ENCODE assay signal across 8 cellular contexts in genomic region chrX:111100191-111100590, GRCh38. TPM values are rescaled to one million over a fixed set of nuclear protein-coding genes. Genes with fewer than 3 reads are reported as not detected.
A peak's percentile ranks its signal among the peaks of the same experiment; 100 is the strongest.
DNase-seq lines count a peak whose midpoint lies in the region; ATAC-seq and TF ChIP-seq lines count a peak whose summit lies in the region.

No MANE protein-coding gene starts in this region.

- peaks cover 0 to 17% (median 7%) of the 10 kb centered on the region in 4 donors for H3K4me1 ChIP-seq in esophagus muscularis mucosa

- 37% methylated on average over 5 of the region's 5 CpGs for WGBS in esophagus muscularis mucosa

- H3K4me3 Mint-ChIP-seq in T-helper 17 cell: no peak overlapping the region
- no peak overlapping the region for H3K4me3 Mint-ChIP-seq in progenitor cell of endocrine pancreas (ENCODE audit: low read depth)

- H3K36me3 ChIP-seq in esophagus muscularis mucosa (no peaks in the 10 kb centered on the region), MG63 (no peaks in the 10 kb centered on the region)

- no peak for TF ChIP-seq EP300 in esophagus muscularis mucosa (IDR thresholded peaks at IDR 0.05)

- no peak overlapping the region for H3K27ac Mint-ChIP-seq in T-helper 17 cell
- no peak overlapping the region for H3K27ac Mint-ChIP-seq in progenitor cell of endocrine pancreas

- TF ChIP-seq POLR2A in esophagus muscularis mucosa (IDR thresholded peaks at IDR 0.05; ENCODE audit: low read depth): no peak

- H3K27me3 Mint-ChIP-seq in T-helper 17 cell (no peaks in the 10 kb centered on the region), progenitor cell of endocrine pancreas (peaks cover 16% of the 10 kb centered on the region)

- H3K9me3 Mint-ChIP-seq in progenitor cell of endocrine pancreas (ENCODE audit: low read depth): no peaks in the 10 kb centered on the region

- H3K27ac ChIP-seq in esophagus muscularis mucosa (replicated peaks in 1 of 4): no peak overlapping the region

- no peaks in the 10 kb centered on the region for H3K36me3 Mint-ChIP-seq in T-helper 17 cell (ENCODE audit: low read depth)
- H3K36me3 Mint-ChIP-seq in progenitor cell of endocrine pancreas (ENCODE audit: insufficient read depth): no peaks in the 10 kb centered on the region

- peak in 2 of 3 experiments; percentile 18 to 28 for TF ChIP-seq CTCF in esophagus muscularis mucosa (IDR thresholded peaks at IDR 0.05)
- peak; percentile 72 for TF ChIP-seq CTCF in progenitor cell of endocrine pancreas (IDR thresholded peaks at IDR 0.05; ENCODE audit: unreplicated experiment)

- H3K4me1 Mint-ChIP-seq in T-helper 17 cell: peaks cover 14% of the 10 kb centered on the region
- peaks cover 10% of the 10 kb centered on the region for H3K4me1 Mint-ChIP-seq in progenitor cell of endocrine pancreas (ENCODE audit: low read depth)

- intact Hi-C loops in esophagus muscularis mucosa (cut with DNase I): no loop called here

- H3K27me3 ChIP-seq in esophagus muscularis mucosa: peaks cover 0 to 30% (median 2%) of the 10 kb centered on the region in 4 donors
- no peaks in the 10 kb centered on the region for H3K27me3 ChIP-seq in MG63

- H3K4me3 ChIP-seq in esophagus muscularis mucosa (no peak overlapping the region), MG63 (no peak overlapping the region)

- peak; percentile 7 for DNase-seq in activated T-cell treated with anti-CD3 and anti-CD28 coated beads for 24 hours (ENCODE audit: low read depth)
- DNase-seq in activated T-cell treated with anti-CD3 and anti-CD28 coated beads for 4 hours: no peak
- peak; percentile 43 to 46 for DNase-seq in Kasumi-1 (lab: John Stamatoyannopoulos, UW)
- DNase-seq in T-helper 17 cell: no peak
- DNase-seq in esophagus muscularis mucosa (ENCODE audit: extremely low spot score): no peak
- peak; percentile 24 for DNase-seq in progenitor cell of endocrine pancreas (ENCODE audit: low spot score, unreplicated experiment)
- DNase-seq in MG63: no peak

- no peaks in the 10 kb centered on the region for H3K9me3 ChIP-seq in T-helper 17 cell (ENCODE audit: control insufficient read depth, low read length, poor library complexity, severe bottlenecking)
- no peaks in the 10 kb centered on the region for H3K9me3 ChIP-seq in esophagus muscularis mucosa
- H3K9me3 ChIP-seq in MG63: no peaks in the 10 kb centered on the region

- ATAC-seq in GM21447 (IDR thresholded peaks at IDR 0.05; ENCODE audit: unreplicated experiment) (peak; percentile 52), T-helper 17 cell (peak; percentile 41)

RNA-seq across cellular contexts. Expression of gene PAK3, which starts 4.2 kb away (rescaled TPM):
- total RNA-seq in T-helper 17 cell (1 to 10 TPM; 1.4 to 2.7 TPM), esophagus muscularis mucosa (1 to 10 TPM in 2 of 4 donors, under 1 TPM in 2; 0.42 to 2.1 (median 0.95) TPM), progenitor cell of endocrine pancreas (16.8 and 18.4 TPM in 2 replicates)
- total RNA-seq in MG63 (2014; rRNA removed; shearing (Covaris generic); ENCODE audit: low replicate concordance): not detected in 2 replicates

Comparison
In these comparisons a context has a peak if more than half of its experiments do, and no peak if none do; other contexts are left out.
1. DNase-seq: peak in activated T-cell treated with anti-CD3 and anti-CD28 coated beads for 24 hours (single experiment), Kasumi-1 (2 of 2) and progenitor cell of endocrine pancreas (single experiment); none in activated T-cell treated with anti-CD3 and anti-CD28 coated beads for 4 hours (single experiment), T-helper 17 cell (0 of 3), esophagus muscularis mucosa (single experiment) and MG63 (single experiment).